ENCODE assay signal across 5 cellular contexts in genomic region chr5:43859309-43859708, GRCh38.
"Had no signal": no experiment of that assay in that cellular context is flagged by ENCODE, and none has a peak within 500 bp of the region (broad histone marks: within the 10 kb centered on the region; RNA-seq: fewer than 3 reads in every experiment).

No MANE protein-coding gene starts in this region.

- DNase-seq: H7, HFFc6, KG1 had no signal

- H3K36me3 ChIP-seq: HAP-1 had no signal

- H3K4me1 ChIP-seq: HAP-1 had no signal

- H3K4me3 ChIP-seq: GM23338, HAP-1 had no signal

- H3K4me2 ChIP-seq: GM23338 had no signal
